Comparison of ENCODE assay signal across 8 cellular contexts in genomic region chr17:1715803-1716075, GRCh38. TPM values are rescaled to one million over a fixed set of nuclear protein-coding genes. Genes with fewer than 3 reads are reported as not detected.
DNase-seq lines count a peak whose midpoint lies in the region; ATAC-seq and TF ChIP-seq lines count a peak whose summit lies in the region.

No MANE protein-coding gene starts in this region.

- H3K27ac ChIP-seq in Peyer's patch (peak overlapping the region; percentile 95 to 99 (median 97)), esophagus (ENCODE audit: low read depth in 2 of 2, low read length in 1 of 2) (peak overlapping the region; percentile 94 to 97), parathyroid adenoma (peak overlapping the region; percentile 94)

- CTCF ChIA-PET in Caco-2 (lab: Charles Lee) = interaction anchor here (1.9 to 2.2 kb wide), 3 partner anchors 18 to 66 kb away, joined by 5 to 17 read pairs (median 12); partner anchors contain the start of gene RILP

- H3K4me3 ChIP-seq in Caco-2 (ENCODE audit: low read depth, low read length) = peak overlapping the region; percentile 94
- peak overlapping the region; percentile 70 to 93 (median 83) for H3K4me3 ChIP-seq in Peyer's patch
- H3K4me3 ChIP-seq in esophagus (ENCODE audit: low read depth in 1 of 2, low read length in 2 of 2) = peak overlapping the region; percentile 71 to 84
- peak overlapping the region; percentile 98 for H3K4me3 ChIP-seq in parathyroid adenoma (ENCODE audit: low read depth, low read length)

- TF ChIP-seq POLR2A in Peyer's patch (IDR thresholded peaks at IDR 0.05) = no peak

- POLR2A ChIA-PET in Caco-2 (lab: Charles Lee) = interaction anchor here (0.5 to 3.4 kb wide), 13 partner anchors 9 to 578 kb away, joined by 3 to 81 read pairs (median 9); partner anchors contain the start of genes INPP5K, PRPF8, RILP and SERPINF2

- H3K36me3 ChIP-seq in Caco-2 (ENCODE audit: control insufficient read depth, insufficient read depth, low read length) (peaks cover 5% of the 10 kb centered on the region), Peyer's patch (peaks cover 0 to 24% (median 0%) of the 10 kb centered on the region in 3 donors), esophagus (ENCODE audit: control insufficient read depth in 2 of 2, insufficient read depth in 2 of 2, low read length in 1 of 2) (peaks cover 6 to 10% of the 10 kb centered on the region in 2 donors), parathyroid adenoma (ENCODE audit: control insufficient read depth, insufficient read depth, low read length) (no peaks in the 10 kb centered on the region)

- H3K9me3 Mint-ChIP-seq in Caco-2 (ENCODE audit: unreplicated experiment) = no peaks in the 10 kb centered on the region

- no TSS peak for BruUV-seq in Caco-2 (replicated peaks; lab: Mats Ljungman, UMichigan)

- H3K27ac Mint-ChIP-seq in Caco-2 (ENCODE audit: unreplicated experiment) = peak overlapping the region; percentile 99

- TF ChIP-seq CTCF in Caco-2 (IDR thresholded peaks at IDR 0.05; ENCODE audit: insufficient read depth in 1 of 2, low read depth in 1 of 2, low read length in 1 of 2, severe bottlenecking in 1 of 2, unreplicated experiment in 1 of 2) (no peak), Peyer's patch (IDR thresholded peaks at IDR 0.05) (no peak), parathyroid adenoma (IDR thresholded peaks at IDR 0.05) (no peak)

- H3K9me3 ChIP-seq in Caco-2 (no peaks in the 10 kb centered on the region), Peyer's patch (no peaks in the 10 kb centered on the region), esophagus (ENCODE audit: control insufficient read depth in 2 of 2, insufficient read depth in 1 of 2, low read depth in 1 of 2, low read length in 1 of 2) (no peaks in the 10 kb centered on the region), parathyroid adenoma (ENCODE audit: control insufficient read depth, low read length) (no peaks in the 10 kb centered on the region)

- WGBS in esophagus, 2 donors = 0 to 1% methylated on average over 17 to 22 of the region's 23 CpGs

- intact Hi-C loops in Caco-2 (cut with micrococcal nuclease; ENCODE audit: unreplicated experiment) = loop anchor here (2.0 to 10.0 kb wide), 3 partner anchors 47 to 149 kb away; no protein-coding TSS in a partner anchor

- ATAC-seq in HG03460 (IDR thresholded peaks at IDR 0.05; ENCODE audit: unreplicated experiment) (no peak), HG02571 (IDR thresholded peaks at IDR 0.05; ENCODE audit: unreplicated experiment) (no peak)

- H3K4me1 Mint-ChIP-seq in Caco-2 (ENCODE audit: low read depth, unreplicated experiment) = peaks cover 44% of the 10 kb centered on the region

- H3K27me3 ChIP-seq in Caco-2 (replicated peaks; ENCODE audit: control insufficient read depth, insufficient read depth, low read length) = no peaks in the 10 kb centered on the region
- H3K27me3 ChIP-seq in Peyer's patch = no peaks in the 10 kb centered on the region
- no peaks in the 10 kb centered on the region for H3K27me3 ChIP-seq in esophagus (ENCODE audit: control insufficient read depth in 1 of 2, insufficient read depth in 2 of 2, low read length in 2 of 2)
- H3K27me3 ChIP-seq in parathyroid adenoma (ENCODE audit: control insufficient read depth, insufficient read depth, low read length) = no peaks in the 10 kb centered on the region

- H3K4me1 ChIP-seq in Caco-2 = peaks cover 35% of the 10 kb centered on the region
- peaks cover 0 to 44% (median 13%) of the 10 kb centered on the region in 4 donors for H3K4me1 ChIP-seq in Peyer's patch
- peaks cover 3 to 5% of the 10 kb centered on the region in 2 donors for H3K4me1 ChIP-seq in esophagus (ENCODE audit: control insufficient read depth in 2 of 2, insufficient read depth in 2 of 2, low read length in 1 of 2)
- peaks cover 28% of the 10 kb centered on the region for H3K4me1 ChIP-seq in parathyroid adenoma

- H3K9ac ChIP-seq in parathyroid adenoma = peak overlapping the region; percentile 87

- peak overlapping the region; percentile 99 for H3K4me2 ChIP-seq in parathyroid adenoma (ENCODE audit: low read length)

- peaks cover 70% of the 10 kb centered on the region for H3K36me3 Mint-ChIP-seq in Caco-2 (ENCODE audit: insufficient read depth, unreplicated experiment)

- DNase-seq in Caco-2 = no peak
- no peak for DNase-seq in Peyer's patch
- DNase-seq in stimulated activated CD4-positive, alpha-beta T cell treated with anti-CD3 and anti-CD28 coated beads, Interleukin-2, amount 100 ng/mL, for 24 hours = no peak
- DNase-seq in activated CD4-positive, alpha-beta T cell treated with anti-CD3 and anti-CD28 coated beads, Interleukin-2, amount 50 U/mL, for 1 hour = no peak

- peaks cover 8% of the 10 kb centered on the region for H3K79me2 ChIP-seq in parathyroid adenoma

- H2AFZ ChIP-seq in parathyroid adenoma = peak overlapping the region; percentile 61

- H3K27me3 Mint-ChIP-seq in Caco-2 (ENCODE audit: insufficient read depth, unreplicated experiment) = no peaks in the 10 kb centered on the region

- peak overlapping the region; percentile 85 for H3K4me3 Mint-ChIP-seq in Caco-2 (ENCODE audit: unreplicated experiment)

RNA-seq across cellular contexts. Expression of gene TLCD2, which starts 5.6 kb away (rescaled TPM):
- total RNA-seq in Caco-2 (2022) (10.1 and 12.0 TPM in 2 replicates), Peyer's patch (10 to 100 TPM in 3 of 4 donors, 1 to 10 TPM in 1; 8.3 to 37.8 (median 19.5) TPM)
- 1 to 10 TPM; 3.6 to 3.8 TPM for polyA plus RNA-seq in esophagus

RNA-seq across cellular contexts. Expression of gene WDR81, which starts 8.8 kb away (rescaled TPM):
- total RNA-seq in Caco-2 (2022) (24.8 and 26.6 TPM in 2 replicates), Peyer's patch (10 to 100 TPM; 37.1 to 83.3 (median 59.2) TPM)
- polyA plus RNA-seq in esophagus = 10 to 100 TPM in 1 of 2 donors, 1 to 10 TPM in 1; 8.5 to 10.7 TPM

RNA-seq across cellular contexts. Expression of gene SERPINF2, which starts 26.9 kb away (rescaled TPM):
- total RNA-seq in Caco-2 (2022) (59.9 and 63.8 TPM in 2 replicates), Peyer's patch (1 to 10 TPM; 4.0 to 9.6 (median 5.6) TPM)
- 1 to 10 TPM; 1.9 to 2.9 TPM for polyA plus RNA-seq in esophagus

RNA-seq across cellular contexts. Expression of gene PRPF8, which starts 31.1 kb away (rescaled TPM):
- total RNA-seq in Caco-2 (2022) (398 and 430 TPM in 2 replicates), Peyer's patch (100 to 1,000 TPM; 138 to 390 (median 226) TPM)
- 10 to 100 TPM; 74.5 to 82.1 TPM for polyA plus RNA-seq in esophagus

RNA-seq across cellular contexts. Expression of gene SERPINF1, which starts 46.1 kb away (rescaled TPM):
- total RNA-seq in Caco-2 (2022) (36.3 and 38.4 TPM in 2 replicates), Peyer's patch (100 to 1,000 TPM in 1 of 4 donors, 10 to 100 TPM in 3; 28.7 to 306 (median 81.6) TPM)
- 10 to 100 TPM; 49.0 to 56.7 TPM for polyA plus RNA-seq in esophagus
